ENCODE assay signal across 34 cellular contexts in genomic region chr16:23062524-23062923, GRCh38.
"Had no signal": no experiment of that assay in that cellular context is flagged by ENCODE, and none has a peak within 500 bp of the region (broad histone marks: within the 10 kb centered on the region; RNA-seq: fewer than 3 reads in every experiment).

No MANE protein-coding gene starts in this region.

- H3K9me2 ChIP-seq: SK-N-SH had no signal

- H3K4me3 ChIP-seq: ascending aorta, cardiac muscle cell, MG63, PC-9, SJCRH30 had no signal

- H2AFZ ChIP-seq: PC-9 had no signal

- H3K36me3 ChIP-seq: cardiac muscle cell, SJCRH30 had no signal

- DNase-seq: activated CD4-positive, alpha-beta T cell treated with anti-CD3 and anti-CD28 coated beads for 1 hour; activated CD4-positive, alpha-beta T cell treated with anti-CD3 and anti-CD28 coated beads for 48 hours; activated CD4-positive, alpha-beta T cell treated with anti-CD3 and anti-CD28 coated beads, Interleukin-2, amount 50 U/mL, for 4 hours; activated CD4-positive, CD25-positive, alpha-beta regulatory T cell; activated CD8-positive, alpha-beta T cell treated with anti-CD3 and anti-CD28 coated beads for 36 hours; activated gamma-delta T cell; activated naive CD4-positive, alpha-beta T cell treated with Interleukin-2 at 50 U/mL for 16 hours; activated naive CD8-positive, alpha-beta T cell treated with anti-CD3 and anti-CD28 coated beads, Interleukin-2, amount 10 ng/mL, durations not matched to agents 7 days and 5 days; activated T-cell treated with anti-CD3 and anti-CD28 coated beads, Interleukin-2, amount 50 U/mL, for 24 hours; amygdala; Kasumi-1; KG1; MG63; NCI-H1092; NCI-H1436 treated with DMSO at 0.1 percent for 48 hours; NCI-H1694 treated with DMSO at 0.1 percent for 48 hours; NCI-H2029; NCI-H510A; NCI-H526; NCI-H748 treated with DMSO at 0.1 percent for 48 hours; NK-92 treated with Interleukin-12 subunit alpha and Interleukin-12 subunit beta, amount 100 ng/mL, for 24 hours; PC-9; SJCRH30; SK-N-SH; T-helper 2 cell; T-helper 9 cell; WERI-Rb-1 had no signal

- H3K4me1 ChIP-seq: SJCRH30 had no signal

- H3K9me3 ChIP-seq: ascending aorta, MG63, SJCRH30, SK-N-SH had no signal

- H3K36me3 Mint-ChIP-seq: activated naive CD4-positive, alpha-beta T cell treated with anti-CD3 and anti-CD28 coated beads, Interleukin-2, amount 50 U/mL, for 24 hours; activated naive CD8-positive, alpha-beta T cell treated with anti-CD3 and anti-CD28 coated beads, Interleukin-2, amount 10 ng/mL, durations not matched to agents 7 days and 5 days had no signal

- H3K4me2 ChIP-seq: PC-9, SK-N-SH had no signal

- H3K27ac Mint-ChIP-seq: activated CD8-positive, alpha-beta T cell treated with anti-CD3 and anti-CD28 coated beads for 36 hours; activated naive CD4-positive, alpha-beta T cell treated with anti-CD3 and anti-CD28 coated beads, Interleukin-2, amount 50 U/mL, for 24 hours; activated naive CD8-positive, alpha-beta T cell treated with anti-CD3 and anti-CD28 coated beads, Interleukin-2, amount 10 ng/mL, durations not matched to agents 7 days and 5 days; activated T-cell treated with anti-CD3 and anti-CD28 coated beads, Interleukin-2, amount 50 U/mL, for 24 hours; activated T-helper 2 cell treated with anti-CD3 and anti-CD28 coated beads, Interferon-gamma antibody, Interleukin-2, Interleukin-4, amounts not matched to agents 10 μg/mL and 5 μg/mL and 100 μg/mL, durations not matched to agents 14 hours and 24 hours and 36 hours had no signal

- H3K9me3 Mint-ChIP-seq: activated CD8-positive, alpha-beta T cell treated with anti-CD3 and anti-CD28 coated beads for 36 hours; activated naive CD4-positive, alpha-beta T cell treated with anti-CD3 and anti-CD28 coated beads, Interleukin-2, amount 50 U/mL, for 24 hours; activated naive CD8-positive, alpha-beta T cell treated with anti-CD3 and anti-CD28 coated beads, Interleukin-2, amount 10 ng/mL, durations not matched to agents 7 days and 5 days; activated T-cell treated with anti-CD3 and anti-CD28 coated beads, Interleukin-2, amount 50 U/mL, for 24 hours; activated T-helper 2 cell treated with anti-CD3 and anti-CD28 coated beads, Interferon-gamma antibody, Interleukin-2, Interleukin-4, amounts not matched to agents 10 μg/mL and 5 μg/mL and 100 μg/mL, durations not matched to agents 14 hours and 24 hours and 36 hours; central memory CD8-positive, alpha-beta T cell had no signal

- H3K27ac ChIP-seq: ascending aorta, cardiac muscle cell, PC-9, RWPE1, SJCRH30, WERI-Rb-1 had no signal

- H3K9ac ChIP-seq: SK-N-SH had no signal

- H3K4me3 Mint-ChIP-seq: activated CD8-positive, alpha-beta T cell treated with anti-CD3 and anti-CD28 coated beads for 36 hours; activated naive CD4-positive, alpha-beta T cell treated with anti-CD3 and anti-CD28 coated beads, Interleukin-2, amount 50 U/mL, for 24 hours; activated naive CD8-positive, alpha-beta T cell treated with anti-CD3 and anti-CD28 coated beads, Interleukin-2, amount 10 ng/mL, durations not matched to agents 7 days and 5 days; activated T-cell treated with anti-CD3 and anti-CD28 coated beads, Interleukin-2, amount 50 U/mL, for 24 hours; central memory CD8-positive, alpha-beta T cell had no signal

- H3K27me3 ChIP-seq: ascending aorta, cardiac muscle cell, MG63, SJCRH30 had no signal

- ATAC-seq: activated CD8-positive, alpha-beta T cell treated with anti-CD3 and anti-CD28 coated beads for 36 hours; Right ventricle myocardium inferior had no signal
